15 cellular contexts compared by ENCODE assay signal in genomic region chrX:123340691-123341090, GRCh38.
DNase-seq lines count a peak whose midpoint lies in the region; ATAC-seq and TF ChIP-seq lines count a peak whose summit lies in the region.
"Had no signal": no experiment of that assay in that cellular context is flagged by ENCODE, and none has a peak within 500 bp of the region (broad histone marks: within the 10 kb centered on the region; RNA-seq: fewer than 3 reads in every experiment).

No MANE protein-coding gene starts in this region.

- H3K27ac ChIP-seq in lower lobe of right lung (no peak overlapping the region), foreskin keratinocyte (no peak overlapping the region)
- H3K27ac ChIP-seq: heart right ventricle, SJSA1, upper lobe of left lung had no signal

- H3K4me3 ChIP-seq in fibroblast of the aortic adventitia (ENCODE audit: low read depth, low read length) (no peak overlapping the region), lower lobe of right lung (no peak overlapping the region)
- H3K4me3 ChIP-seq: heart right ventricle, SJSA1, upper lobe of left lung had no signal

- no peaks in the 10 kb centered on the region for H3K36me3 ChIP-seq in lower lobe of right lung
- H3K36me3 ChIP-seq: heart right ventricle, SJSA1, upper lobe of left lung had no signal

- no peaks in the 10 kb centered on the region for H3K9me3 Mint-ChIP-seq in WTC11
- H3K9me3 Mint-ChIP-seq: activated CD4-positive, alpha-beta memory T cell treated with anti-CD3 and anti-CD28 coated beads for 36 hours; stimulated activated naive B cell treated with anti-CD40 and anti-IgM and Interleukin-4, amounts not matched to agents 10 μg/mL and 1 μg/mL and 100 μg/mL, for 72 hours had no signal

- no peaks in the 10 kb centered on the region for H3K27me3 ChIP-seq in lower lobe of right lung (ENCODE audit: low read depth)
- H3K27me3 ChIP-seq in foreskin keratinocyte = no peaks in the 10 kb centered on the region
- H3K27me3 ChIP-seq: heart right ventricle, SJSA1, upper lobe of left lung had no signal

- no peak for ATAC-seq in lower lobe of right lung
- ATAC-seq in WTC11 = no peak
- ATAC-seq in foreskin keratinocyte = no peak
- ATAC-seq: heart right ventricle; stimulated activated naive B cell treated with anti-CD40 and anti-IgM and Interleukin-4, amounts not matched to agents 10 μg/mL and 1 μg/mL and 100 μg/mL, for 72 hours had no signal

- H3K4me1 Mint-ChIP-seq in WTC11 = peaks cover 19% of the 10 kb centered on the region
- H3K4me1 Mint-ChIP-seq: stimulated activated naive B cell treated with anti-CD40 and anti-IgM and Interleukin-4, amounts not matched to agents 10 μg/mL and 1 μg/mL and 100 μg/mL, for 72 hours had no signal

- no peak overlapping the region for H3K4me3 Mint-ChIP-seq in WTC11
- H3K4me3 Mint-ChIP-seq: activated CD4-positive, alpha-beta memory T cell treated with anti-CD3 and anti-CD28 coated beads for 36 hours; stimulated activated naive B cell treated with anti-CD40 and anti-IgM and Interleukin-4, amounts not matched to agents 10 μg/mL and 1 μg/mL and 100 μg/mL, for 72 hours had no signal

- H3K27me3 Mint-ChIP-seq in WTC11 (ENCODE audit: low read depth) = no peaks in the 10 kb centered on the region
- H3K27me3 Mint-ChIP-seq: activated CD4-positive, alpha-beta memory T cell treated with anti-CD3 and anti-CD28 coated beads for 36 hours; stimulated activated naive B cell treated with anti-CD40 and anti-IgM and Interleukin-4, amounts not matched to agents 10 μg/mL and 1 μg/mL and 100 μg/mL, for 72 hours had no signal

- H3K36me3 Mint-ChIP-seq in WTC11 = no peaks in the 10 kb centered on the region
- H3K36me3 Mint-ChIP-seq: activated CD4-positive, alpha-beta memory T cell treated with anti-CD3 and anti-CD28 coated beads for 36 hours; stimulated activated naive B cell treated with anti-CD40 and anti-IgM and Interleukin-4, amounts not matched to agents 10 μg/mL and 1 μg/mL and 100 μg/mL, for 72 hours had no signal

- DNase-seq in AG08395 (ENCODE audit: low spot score) = peak; percentile 40
- peak; percentile 41 for DNase-seq in H4 (ENCODE audit: low spot score)
- peak; percentile 31 for DNase-seq in LHCN-M2 (ENCODE audit: low read depth)
- DNase-seq in fibroblast of the aortic adventitia (ENCODE audit: low read depth) = peak; percentile 34
- DNase-seq in lower lobe of right lung = no peak
- DNase-seq in WTC11 (ENCODE audit: low spot score) = no peak
- no peak for DNase-seq in activated T-cell treated with anti-CD3 and anti-CD28 coated beads, Interleukin-2, amount 50 U/mL, for 1 hour
- DNase-seq in foreskin keratinocyte = no peak
- DNase-seq: activated CD4-positive, alpha-beta memory T cell treated with anti-CD3 and anti-CD28 coated beads for 36 hours; amniotic stem cell; heart right ventricle; MV-4-11; stimulated activated naive B cell treated with anti-CD40 and anti-IgM and Interleukin-4, amounts not matched to agents 10 μg/mL and 1 μg/mL and 100 μg/mL, for 72 hours; upper lobe of left lung had no signal

- no peaks in the 10 kb centered on the region for H3K9me3 ChIP-seq in lower lobe of right lung
- H3K9me3 ChIP-seq: heart right ventricle, SJSA1, upper lobe of left lung had no signal

- TF ChIP-seq CTCF in fibroblast of the aortic adventitia (IDR thresholded peaks at IDR 0.05; ENCODE audit: insufficient read depth, low read length) (no peak), lower lobe of right lung (IDR thresholded peaks at IDR 0.05) (no peak), WTC11 (IDR thresholded peaks at IDR 0.05) (no peak), foreskin keratinocyte (conservative IDR thresholded peaks at IDR 0.05) (no peak)

- intact Hi-C loops in lower lobe of right lung (cut with DNase I) = no loop called here

- CTCF ChIA-PET in WTC11 (lab: Charles Lee) = no interaction called here

- H3K4me1 ChIP-seq in lower lobe of right lung (no peaks in the 10 kb centered on the region), foreskin keratinocyte (no peaks in the 10 kb centered on the region)
- H3K4me1 ChIP-seq: heart right ventricle, SJSA1, upper lobe of left lung had no signal

- no peak overlapping the region for H3K27ac Mint-ChIP-seq in WTC11
- H3K27ac Mint-ChIP-seq: activated CD4-positive, alpha-beta memory T cell treated with anti-CD3 and anti-CD28 coated beads for 36 hours; stimulated activated naive B cell treated with anti-CD40 and anti-IgM and Interleukin-4, amounts not matched to agents 10 μg/mL and 1 μg/mL and 100 μg/mL, for 72 hours had no signal

- POLR2A ChIA-PET in WTC11 (lab: Charles Lee) = interaction anchor here (0.6 kb wide), 1 partner anchor 169 kb away, joined by 3 read pairs; no protein-coding TSS in a partner anchor

TF ChIP-seq in WTC11, 78 proteins besides CTCF, POLR2A, EP300 and RAD21:
- TF ChIP-seq GABPB1 (CRISPR knock-in tag; IDR thresholded peaks at IDR 0.05) (no peak), EMX1 (CRISPR knock-in tag; IDR thresholded peaks at IDR 0.05) (no peak), RELA (CRISPR knock-in tag; IDR thresholded peaks at IDR 0.05; ENCODE audit: borderline replicate concordance) (no peak), ARID4B (CRISPR knock-in tag; IDR thresholded peaks at IDR 0.05; ENCODE audit: borderline replicate concordance) (no peak)

Comparison
In these comparisons a context has a peak if more than half of its experiments do, and no peak if none do; other contexts are left out.
1. DNase-seq: peak in AG08395 (single experiment), H4 (single experiment), LHCN-M2 (single experiment) and fibroblast of the aortic adventitia (single experiment); none in lower lobe of right lung (single experiment), WTC11 (single experiment), activated T-cell treated with anti-CD3 and anti-CD28 coated beads, Interleukin-2, amount 50 U/mL, for 1 hour (single experiment) and foreskin keratinocyte (0 of 2).